8 cellular contexts compared by ENCODE assay signal in genomic region chr6:117602151-117602898, GRCh38. TPM values are rescaled to one million over a fixed set of nuclear protein-coding genes. Genes with fewer than 3 reads are reported as not detected.
A peak's percentile ranks its signal among the peaks of the same experiment; 100 is the strongest.
DNase-seq lines count a peak whose midpoint lies in the region; ATAC-seq and TF ChIP-seq lines count a peak whose summit lies in the region.

Gene GOPC (minus strand): TSS chr6:117602511. CDS start chr6:117602288, 223 bp downstream.

- peak; percentile 91 for ATAC-seq in GM18502 (IDR thresholded peaks at IDR 0.05; ENCODE audit: poor library complexity, unreplicated experiment)
- ATAC-seq in HG02970 (IDR thresholded peaks at IDR 0.05; ENCODE audit: low FRiP score, unreplicated experiment): peak; percentile 97
- ATAC-seq in aorta (ENCODE audit: low FRiP score): peak; percentile 100

- H3K4me3 ChIP-seq in astrocyte of the cerebellum (ENCODE audit: low read depth, low read length): peak within 1 kb of the TSS; percentile 93
- peak within 1 kb of the TSS; percentile 93 for H3K4me3 ChIP-seq in rectal smooth muscle tissue (ENCODE audit: low read length)
- H3K4me3 ChIP-seq in aorta (ENCODE audit: low read length in 2 of 2): peak within 1 kb of the TSS; percentile 63 to 89

- TF ChIP-seq CTCF in astrocyte of the cerebellum (IDR thresholded peaks at IDR 0.05; ENCODE audit: low read depth, low read length, missing control alignments): peak; percentile 16

- 1% methylated on average over 60 of the region's 60 CpGs for WGBS in aorta, 2 donors

- intact Hi-C loops in aorta (cut with DNase I): loop anchor here in 1 of 2 donors (2.0 to 5.0 kb wide), 3 partner anchors 75 to 254 kb away; partner anchors contain the start of gene NUS1

- no peaks in the 10 kb centered on the region for H3K27me3 Mint-ChIP-seq in T-helper 2 cell treated with Interferon-gamma antibody and Interleukin-4, amounts not matched to agents 5 μg/mL and 100 μg/mL, for 36 hours (ENCODE audit: low read depth)

- DNase-seq in NCI-H1930 (lab: John Stamatoyannopoulos, UW) (peak; percentile 94 to 95), astrocyte of the cerebellum (ENCODE audit: low read depth) (peak; percentile 96), hepatic stellate cell (ENCODE audit: low spot score) (peak; percentile 96), aorta (peak; percentile 97 to 98)
- DNase-seq in T-helper 2 cell treated with Interferon-gamma antibody and Interleukin-4, amounts not matched to agents 5 μg/mL and 100 μg/mL, for 36 hours (ENCODE audit: low spot score): peak; percentile 95

- H3K9ac ChIP-seq in rectal smooth muscle tissue (ENCODE audit: low read length): peak within 1 kb of the TSS; percentile 83

- peak within 1 kb of the TSS; percentile 92 for H3K27ac ChIP-seq in rectal smooth muscle tissue (ENCODE audit: low read depth, low read length)
- peak within 1 kb of the TSS; percentile 3 to 41 for H3K27ac ChIP-seq in aorta (ENCODE audit: low read depth in 1 of 2, low read length in 2 of 2)

- peaks cover 2% of the 10 kb centered on the region for H3K36me3 ChIP-seq in rectal smooth muscle tissue (ENCODE audit: control insufficient read depth, insufficient read depth, low read length)
- peaks cover 0 to 2% of the 10 kb centered on the region in 2 donors for H3K36me3 ChIP-seq in aorta (ENCODE audit: control insufficient read depth in 1 of 2, insufficient read depth in 2 of 2, low read length in 1 of 2)

- in situ Hi-C loops in astrocyte of the cerebellum (cut with HindIII; ENCODE audit: low sequenced_read_pairs): no loop called here

- H3K4me3 Mint-ChIP-seq in T-helper 2 cell treated with Interferon-gamma antibody and Interleukin-4, amounts not matched to agents 5 μg/mL and 100 μg/mL, for 36 hours: peak within 1 kb of the TSS; percentile 100

- H3K9me3 ChIP-seq in aorta (ENCODE audit: control insufficient read depth, low read length): no peaks in the 10 kb centered on the region

- H3K4me1 ChIP-seq in rectal smooth muscle tissue (ENCODE audit: control insufficient read depth, insufficient read depth, low read length) (peaks cover 4% of the 10 kb centered on the region), aorta (ENCODE audit: control insufficient read depth in 1 of 2, insufficient read depth in 2 of 2, low read length in 2 of 2) (peaks cover 2 to 3% of the 10 kb centered on the region in 2 donors)

- peaks cover 5% of the 10 kb centered on the region for H3K9me3 Mint-ChIP-seq in T-helper 2 cell treated with Interferon-gamma antibody and Interleukin-4, amounts not matched to agents 5 μg/mL and 100 μg/mL, for 36 hours

- H3K27me3 ChIP-seq in rectal smooth muscle tissue (ENCODE audit: control insufficient read depth, insufficient read depth, low read length) (no peaks in the 10 kb centered on the region), aorta (ENCODE audit: control insufficient read depth in 1 of 2, insufficient read depth in 2 of 2, low read length in 1 of 2) (no peaks in the 10 kb centered on the region)

- peaks cover 26% of the 10 kb centered on the region for H3K36me3 Mint-ChIP-seq in T-helper 2 cell treated with Interferon-gamma antibody and Interleukin-4, amounts not matched to agents 5 μg/mL and 100 μg/mL, for 36 hours (ENCODE audit: low read depth)

- peaks cover 27% of the 10 kb centered on the region for H3K4me1 Mint-ChIP-seq in T-helper 2 cell treated with Interferon-gamma antibody and Interleukin-4, amounts not matched to agents 5 μg/mL and 100 μg/mL, for 36 hours (ENCODE audit: low read depth)

- H3K27ac Mint-ChIP-seq in T-helper 2 cell treated with Interferon-gamma antibody and Interleukin-4, amounts not matched to agents 5 μg/mL and 100 μg/mL, for 36 hours: peak within 1 kb of the TSS; percentile 100

RNA-seq across cellular contexts. Expression of gene GOPC, which starts in this region (rescaled TPM):
- 10 to 100 TPM; 21.2 to 28.4 TPM for total RNA-seq in aorta
- polyA plus RNA-seq in aorta: 10 to 100 TPM; 10.5 to 18.2 TPM

Comparison
In these comparisons a context has a peak if more than half of its experiments do, and no peak if none do; other contexts are left out.
1. Peak in every context shown above with its lines: DNase-seq, ATAC-seq, H3K4me3 ChIP-seq and H3K27ac ChIP-seq.